13 cellular contexts compared by ENCODE assay signal in the genomic region with DNA sequence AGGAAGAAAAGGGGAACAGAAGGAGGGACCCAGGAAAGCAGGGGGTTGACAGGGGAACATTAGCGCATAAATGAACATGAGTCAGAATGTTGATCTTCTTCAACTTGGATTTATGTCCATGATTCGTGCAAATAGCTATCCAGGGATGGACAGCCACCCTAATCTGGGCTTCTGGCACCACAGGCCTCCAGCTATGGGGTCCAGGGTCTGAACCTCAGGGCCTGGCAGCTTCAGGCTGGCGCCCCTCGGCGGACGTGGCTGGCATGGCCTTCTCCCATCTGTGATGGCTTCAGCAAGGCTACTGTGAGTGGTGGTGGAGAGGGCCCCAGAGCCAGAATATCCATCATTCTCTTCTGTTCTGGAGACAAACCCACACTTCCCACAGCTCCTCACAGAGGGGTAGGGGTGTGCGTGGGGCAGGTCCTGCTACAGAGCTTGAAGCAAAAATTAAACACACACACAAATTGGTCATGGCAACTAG. TPM values are rescaled to one million over a fixed set of nuclear protein-coding genes. Genes with fewer than 3 reads are reported as not detected.
DNase-seq lines count a peak whose midpoint lies in the region; ATAC-seq, FAIRE-seq and TF ChIP-seq lines count a peak whose summit lies in the region.
"Had no signal": no experiment of that assay in that cellular context is flagged by ENCODE, and none has a peak within 500 bp of the region (broad histone marks: within the 10 kb centered on the region; RNA-seq: fewer than 3 reads in every experiment).

No MANE protein-coding gene starts in this region.

- POLR2A ChIA-PET in IMR-90 (lab: Charles Lee; ENCODE audit: unreplicated experiment), result no interaction called here
- POLR2A ChIA-PET in H1 (lab: Charles Lee; ENCODE audit: partially characterized antibody), result interaction anchor here (0.7 to 0.8 kb wide), 2 partner anchors 12 to 1558 kb away, joined by 3 to 4 read pairs; no protein-coding TSS in a partner anchor

- no peak overlapping the region; the same call in 1 of the 2 replicates for H3K18ac ChIP-seq in IMR-90 (ENCODE audit: low read depth, low read length)
- H3K18ac ChIP-seq in H1 (ENCODE audit: extremely low read depth, low read length), result no peak overlapping the region
- H3K18ac ChIP-seq in H9 (ENCODE audit: insufficient read length, low read depth, low read length), result no peak overlapping the region

- no TSS peak for BruUV-seq in IMR-90 (replicated peaks; lab: Mats Ljungman, UMichigan)

- H3K27ac Mint-ChIP-seq in H9, result no peak overlapping the region; a peak in 1 of 7 replicates

- H3K27ac ChIP-seq in IMR-90 (ENCODE audit: insufficient read depth, low read length), result peak overlapping the region; percentile 12; the same call in 1 of the 2 replicates
- no peak overlapping the region for H3K27ac ChIP-seq in H1 (ENCODE audit: low read depth, low read length)
- peak overlapping the region; percentile 80 for H3K27ac ChIP-seq in lower lobe of right lung
- H3K27ac ChIP-seq in suprapubic skin, result peak overlapping the region; percentile 49
- no peak overlapping the region for H3K27ac ChIP-seq in brain microvascular endothelial cell
- no peak overlapping the region for H3K27ac ChIP-seq in H9 (ENCODE audit: insufficient read length, low read depth, low read length)
- H3K27ac ChIP-seq: VCaP had no signal

- no peak overlapping the region for H3K9ac ChIP-seq in IMR-90 (ENCODE audit: low read depth, low read length)
- no peak overlapping the region for H3K9ac ChIP-seq in H1 (replicated peaks in 1 of 4; ENCODE audit: extremely low read depth in 1 of 4, low read depth in 3 of 4, low read length in 3 of 4)
- H3K9ac ChIP-seq in H9 (ENCODE audit: extremely low read depth, insufficient read length, low read length), result no peak overlapping the region

- H4K91ac ChIP-seq in IMR-90 (ENCODE audit: insufficient read depth, low read depth, low read length) (no peak overlapping the region), H1 (replicated peaks; ENCODE audit: insufficient read length, low read length) (no peak overlapping the region), H9 (ENCODE audit: insufficient read length, low read depth, low read length) (no peak overlapping the region)

- WGBS in IMR-90 (ENCODE audit: extremely low coverage in 2 of 2, insufficient read length in 1 of 2), 2 experiments, result 100% methylated on average over 2 of the region's 7 CpGs; no CpG with 5 or more reads in 1 of the 2 experiments
- WGBS in H1 (ENCODE audit: extremely low coverage in 1 of 2, insufficient coverage in 1 of 2, insufficient read length in 1 of 2, insufficient replicate concordance in 2 of 2, low coverage in 1 of 2, low lambda C conversion rate in 2 of 2, missing lambda C conversion rate in 1 of 2), 2 experiments, result 87% methylated on average over 7 of the region's 7 CpGs; no CpG with 5 or more reads in 1 of the 2 experiments
- WGBS in suprapubic skin, result 68% methylated on average over 5 of the region's 7 CpGs
- no CpG with 5 or more reads among the region's 7 CpGs for WGBS in H9 (ENCODE audit: extremely low coverage, insufficient read length, low lambda C conversion rate)

- DNase-seq in IMR-90, result no peak
- no peak for DNase-seq in H1 (ENCODE audit: low read depth in 1 of 2, low spot score in 2 of 2)
- DNase-seq in lower lobe of right lung, result no peak
- no peak for DNase-seq in suprapubic skin (ENCODE audit: low spot score in 2 of 2)
- DNase-seq in DMS53 treated with DMSO at 0.1 percent for 48 hours (lab: John Stamatoyannopoulos, UW; ENCODE audit: unreplicated experiment), result no peak
- DNase-seq in brain microvascular endothelial cell, result no peak
- DNase-seq in NCI-H2227 treated with DMSO at 0.1 percent for 48 hours (lab: John Stamatoyannopoulos, UW), result no peak
- no peak for DNase-seq in H9
- DNase-seq: NCI-H510A, RPMI8226, substantia nigra had no signal

- H2BK5ac ChIP-seq in IMR-90 (ENCODE audit: low read depth, low read length, poor library complexity, severe bottlenecking), result no peak overlapping the region
- no peak overlapping the region for H2BK5ac ChIP-seq in H1 (ENCODE audit: low read depth, low read length)
- no peak overlapping the region for H2BK5ac ChIP-seq in H9 (ENCODE audit: insufficient read length, low read length)

- TF ChIP-seq CTCF in IMR-90 (conservative IDR thresholded peaks at IDR 0.05; ENCODE audit: low read depth, low read length), result no peak
- peak in 2 of 3 experiments; percentile 3 to 38; a peak in 2 of 4 replicates for TF ChIP-seq CTCF in H1 (IDR thresholded peaks at IDR 0.05; ENCODE audit: control extremely low read depth in 1 of 3, insufficient read depth in 1 of 3, low read depth in 1 of 3, low read length in 3 of 3)
- no peak for TF ChIP-seq CTCF in lower lobe of right lung (IDR thresholded peaks at IDR 0.05)
- TF ChIP-seq CTCF in suprapubic skin (IDR thresholded peaks at IDR 0.05), result no peak
- TF ChIP-seq CTCF in brain microvascular endothelial cell (IDR thresholded peaks at IDR 0.05; ENCODE audit: low read depth, low read length, missing control alignments), result no peak
- TF ChIP-seq CTCF in H9 (conservative IDR thresholded peaks at IDR 0.05), result no peak

- H4K20me1 ChIP-seq in IMR-90 (ENCODE audit: insufficient read depth, low read length) (peaks cover 1% of the 10 kb centered on the region), H1 (replicated peaks in 1 of 2; ENCODE audit: control insufficient read depth in 1 of 2, insufficient read depth in 2 of 2, low read length in 2 of 2) (peaks cover 0 to 6% of the 10 kb centered on the region in 2 experiments), H9 (ENCODE audit: control insufficient read depth, insufficient read depth, insufficient read length) (no peaks in the 10 kb centered on the region)

- dilution Hi-C loops in IMR-90 (cut with HindIII; ENCODE audit: low sequenced_read_pairs, unreplicated experiment), result no loop called here

- H3T11ph ChIP-seq in H9 (ENCODE audit: low read length), result no peak overlapping the region

- H2AFZ ChIP-seq in IMR-90 (replicated peaks; ENCODE audit: low read length, poor library complexity) (no peak overlapping the region), H1 (ENCODE audit: low read length) (no peak overlapping the region), H9 (ENCODE audit: low read length) (no peak overlapping the region)

- H3K4ac ChIP-seq in IMR-90 (ENCODE audit: low read depth, low read length) (no peak overlapping the region), H1 (replicated peaks; ENCODE audit: insufficient read length, low read depth, low read length) (no peak overlapping the region), H9 (ENCODE audit: low read depth, low read length) (no peak overlapping the region)

- no peak overlapping the region for H3K56ac ChIP-seq in IMR-90 (ENCODE audit: extremely low read depth, insufficient read depth, low read length)
- H3K56ac ChIP-seq in H1 (replicated peaks; ENCODE audit: insufficient read length, low read depth, low read length), result no peak overlapping the region
- no peak overlapping the region for H3K56ac ChIP-seq in H9 (ENCODE audit: insufficient read length, low read depth, low read length)

- no peaks in the 10 kb centered on the region for H3K9me3 ChIP-seq in IMR-90 (ENCODE audit: control insufficient read depth, insufficient read depth, low read length)
- no peaks in the 10 kb centered on the region for H3K9me3 ChIP-seq in H1 (ENCODE audit: insufficient read depth in 2 of 2, low read depth in 1 of 2, low read length in 1 of 2)
- no peaks in the 10 kb centered on the region for H3K9me3 ChIP-seq in lower lobe of right lung
- no peaks in the 10 kb centered on the region for H3K9me3 ChIP-seq in suprapubic skin
- H3K9me3 ChIP-seq in H9 (ENCODE audit: control insufficient read depth, low read depth, low read length), result no peaks in the 10 kb centered on the region

- peaks cover 33% of the 10 kb centered on the region for H3K9me1 ChIP-seq in IMR-90 (ENCODE audit: insufficient read depth, low read length)

- H3K27me3 Mint-ChIP-seq in H9 (ENCODE audit: low read depth), result no peaks in the 10 kb centered on the region; the same call in 1 of the 2 replicates

- H3K14ac ChIP-seq in IMR-90 (replicated peaks; ENCODE audit: low read depth, low read length) (no peak overlapping the region), H1 (ENCODE audit: insufficient read length) (no peak overlapping the region), H9 (ENCODE audit: insufficient read depth, low read length) (no peak overlapping the region)

- intact Hi-C loops in IMR-90 (cut with micrococcal nuclease), result no loop called here
- intact Hi-C loops in lower lobe of right lung (cut with DNase I), result no loop called here

- no peaks in the 10 kb centered on the region; a peak in 1 of 5 replicates for H3K9me3 Mint-ChIP-seq in H9

- TF ChIP-seq EP300 in H1 (IDR thresholded peaks at IDR 0.05; ENCODE audit: borderline replicate concordance in 1 of 2, low read depth in 2 of 2, low read length in 2 of 2) (no peak), suprapubic skin (IDR thresholded peaks at IDR 0.05) (no peak)

- TF ChIP-seq POLR2A in IMR-90 (IDR thresholded peaks at IDR 0.05; ENCODE audit: low read depth, low read length) (no peak), H1 (IDR thresholded peaks at IDR 0.05; ENCODE audit: control extremely low read depth in 1 of 2, low read depth in 2 of 2, low read length in 2 of 2) (no peak), suprapubic skin (IDR thresholded peaks at IDR 0.05) (no peak)

- H2BK20ac ChIP-seq in IMR-90 (ENCODE audit: low read depth, low read length), result no peak overlapping the region
- no peak overlapping the region for H2BK20ac ChIP-seq in H1 (ENCODE audit: low read length)
- no peak overlapping the region for H2BK20ac ChIP-seq in H9 (ENCODE audit: low read depth, low read length, poor library complexity, severe bottlenecking)

- H4K8ac ChIP-seq in IMR-90 (ENCODE audit: low read depth in 2 of 2, low read length in 2 of 2) (no peak overlapping the region), H1 (ENCODE audit: extremely low read depth, insufficient read depth, low read length) (no peak overlapping the region; the same call in 1 of the 2 replicates), H9 (replicated peaks; ENCODE audit: insufficient read length, low read depth, low read length) (no peak overlapping the region)

- no peaks in the 10 kb centered on the region for H3K23me2 ChIP-seq in H1 (ENCODE audit: low read depth, low read length)
- no peaks in the 10 kb centered on the region for H3K23me2 ChIP-seq in H9 (ENCODE audit: insufficient read length, low read depth, low read length, poor library complexity, severe bottlenecking)

- no peak overlapping the region for H2BK120ac ChIP-seq in IMR-90 (ENCODE audit: low read depth, low read length)
- no peak overlapping the region for H2BK120ac ChIP-seq in H1 (replicated peaks; ENCODE audit: low read depth, low read length)
- H2BK120ac ChIP-seq in H9 (ENCODE audit: low read depth, low read length, poor library complexity, severe bottlenecking), result no peak overlapping the region

- CTCF ChIA-PET in IMR-90 (lab: Yijun Ruan, JAX), result interaction anchor here (0.8 to 1.3 kb wide), 2 partner anchors 9 to 85 kb away, joined by 3 to 4 read pairs; no protein-coding TSS in a partner anchor
- CTCF ChIA-PET in H1 (lab: Charles Lee; ENCODE audit: partially characterized antibody), result interaction anchor here (0.6 to 4.2 kb wide), 10 partner anchors 9 to 121 kb away, joined by 3 to 38 read pairs (median 3); no protein-coding TSS in a partner anchor

- H3K36me3 Mint-ChIP-seq in H9 (ENCODE audit: insufficient read depth in 1 of 3, low read depth in 3 of 3), result peaks cover 2 to 39% (median 21%) of the 10 kb centered on the region in 3 experiments

- H3K4me1 Mint-ChIP-seq in H9, result no peaks in the 10 kb centered on the region

- H2BK15ac ChIP-seq in IMR-90 (ENCODE audit: low read depth, low read length) (no peak overlapping the region), H1 (ENCODE audit: low read length) (no peak overlapping the region), H9 (ENCODE audit: low read depth, low read length) (no peak overlapping the region)

- no peak for FAIRE-seq in H1 (lab: Jason Lieb, UNC)

- H2BK12ac ChIP-seq in H1 (ENCODE audit: low read depth, low read length), result no peak overlapping the region
- no peak overlapping the region for H2BK12ac ChIP-seq in H9 (ENCODE audit: insufficient read length, low read depth, low read length)

- H3K27me3 ChIP-seq in IMR-90 (ENCODE audit: control insufficient read depth, insufficient read depth, low read length) (no peaks in the 10 kb centered on the region), H1 (replicated peaks in 1 of 4; ENCODE audit: control insufficient read depth in 3 of 4, extremely low read depth in 1 of 4, insufficient read depth in 3 of 4, low read length in 3 of 4) (no peaks in the 10 kb centered on the region), lower lobe of right lung (ENCODE audit: low read depth) (no peaks in the 10 kb centered on the region), suprapubic skin (no peaks in the 10 kb centered on the region), brain microvascular endothelial cell (replicated peaks) (no peaks in the 10 kb centered on the region), H9 (ENCODE audit: insufficient read depth, low read length) (no peaks in the 10 kb centered on the region)

- no peak overlapping the region for H3K4me3 Mint-ChIP-seq in H9

- no peak for TF ChIP-seq RAD21 in IMR-90 (IDR thresholded peaks at IDR 0.05; ENCODE audit: low read length)
- no peak; a peak in 1 of 4 replicates for TF ChIP-seq RAD21 in H1 (IDR thresholded peaks at IDR 0.05 in 1 of 2, conservative IDR thresholded peaks at IDR 0.05 in 1 of 2; ENCODE audit: low read depth in 2 of 2, low read length in 2 of 2)

- no peaks in the 10 kb centered on the region for H3K79me2 ChIP-seq in H1 (ENCODE audit: control insufficient read depth in 1 of 2, insufficient read depth in 2 of 2, low read length in 2 of 2)
- no peaks in the 10 kb centered on the region for H3K79me2 ChIP-seq in H9 (ENCODE audit: insufficient read depth, low read length)

- peaks cover 4% of the 10 kb centered on the region; the same call in 1 of the 2 replicates for H3K4me1 ChIP-seq in IMR-90 (ENCODE audit: control insufficient read depth, insufficient read depth, low read length)
- H3K4me1 ChIP-seq in H1 (replicated peaks in 1 of 4; ENCODE audit: control insufficient read depth in 3 of 4, insufficient read depth in 4 of 4, low read length in 3 of 4), result no peaks in the 10 kb centered on the region
- H3K4me1 ChIP-seq in lower lobe of right lung, result peaks cover 60% of the 10 kb centered on the region
- H3K4me1 ChIP-seq in suprapubic skin, result peaks cover 28% of the 10 kb centered on the region
- no peaks in the 10 kb centered on the region for H3K4me1 ChIP-seq in H9 (ENCODE audit: insufficient read depth, low read length)

- H3K23ac ChIP-seq in IMR-90 (ENCODE audit: low read depth, low read length) (no peak overlapping the region), H1 (ENCODE audit: insufficient read length) (no peak overlapping the region), H9 (ENCODE audit: insufficient read length, low read depth, low read length) (no peak overlapping the region)

- H3K4me3 ChIP-seq in IMR-90 (ENCODE audit: insufficient read depth, low read depth, low read length) (no peak overlapping the region), H1 (ENCODE audit: extremely low read depth in 1 of 4, insufficient read depth in 2 of 4, low read depth in 3 of 4, low read length in 4 of 4) (no peak overlapping the region), lower lobe of right lung (no peak overlapping the region), suprapubic skin (no peak overlapping the region), brain microvascular endothelial cell (ENCODE audit: low read depth, low read length) (no peak overlapping the region)
- H3K4me3 ChIP-seq: smooth muscle cell had no signal

- in situ Hi-C loops in IMR-90 (cut with MboI; ENCODE audit: low sequenced_read_pairs) (no loop called here), brain microvascular endothelial cell (cut with HindIII; ENCODE audit: low pct_ligation_motif_present, low sequenced_read_pairs) (no loop called here)

- H3K4me2 ChIP-seq in IMR-90 (ENCODE audit: low read depth, low read length) (no peak overlapping the region), H1 (ENCODE audit: insufficient read depth in 1 of 2, low read depth in 2 of 2, low read length in 2 of 2) (no peak overlapping the region), H9 (ENCODE audit: insufficient read depth, insufficient read length, low read length) (no peak overlapping the region)
- H3K4me2 ChIP-seq: smooth muscle cell had no signal

- peaks cover 59% of the 10 kb centered on the region for H3K36me3 ChIP-seq in IMR-90 (ENCODE audit: control insufficient read depth, insufficient read depth, low read length)
- peaks cover 0 to 7% (median 2%) of the 10 kb centered on the region in 4 experiments; a peak in 3 of 8 replicates for H3K36me3 ChIP-seq in H1 (ENCODE audit: control insufficient read depth in 2 of 4, insufficient read depth in 4 of 4, low read length in 3 of 4)
- peaks cover 95% of the 10 kb centered on the region for H3K36me3 ChIP-seq in lower lobe of right lung
- peaks cover 87% of the 10 kb centered on the region for H3K36me3 ChIP-seq in suprapubic skin
- H3K36me3 ChIP-seq in brain microvascular endothelial cell (replicated peaks), result peaks cover 51% of the 10 kb centered on the region

- no peak overlapping the region; the same call in 1 of the 2 replicates for H4K5ac ChIP-seq in IMR-90 (ENCODE audit: low read depth, low read length)
- no peak overlapping the region for H4K5ac ChIP-seq in H1 (ENCODE audit: insufficient read length, low read depth, low read length)
- H4K5ac ChIP-seq in H9 (ENCODE audit: insufficient read length, low read depth, low read length), result no peak overlapping the region

- H2AK5ac ChIP-seq in IMR-90 (ENCODE audit: low read depth, low read length) (no peak overlapping the region), H1 (ENCODE audit: low read depth, low read length) (no peak overlapping the region), H9 (ENCODE audit: insufficient read length, low read length) (no peak overlapping the region)

- ATAC-seq in IMR-90 (ENCODE audit: low read depth) (no peak; the same call in 1 of the 2 replicates), lower lobe of right lung (peak in 1 of 2 donors; percentile 13)

- H2AK9ac ChIP-seq in IMR-90 (replicated peaks; ENCODE audit: low read depth, low read length, poor library complexity), result no peak overlapping the region

- H3K79me1 ChIP-seq in IMR-90 (ENCODE audit: low read depth in 1 of 2, low read length in 2 of 2) (peaks cover 5 to 14% of the 10 kb centered on the region in 2 experiments; a peak in 2 of 4 replicates), H1 (ENCODE audit: low read depth, low read length) (no peaks in the 10 kb centered on the region; the same call in 1 of the 2 replicates), H9 (ENCODE audit: insufficient read depth, low read depth, low read length, poor library complexity, severe bottlenecking) (no peaks in the 10 kb centered on the region)

RNA-seq across cellular contexts. Expression of gene GPX3, which starts 9.5 kb away (rescaled TPM):
- 0.28 and 0.36 TPM in 2 replicates for total RNA-seq in IMR-90 (2012; rRNA removed)
- 1.0 and 1.3 TPM in 2 replicates for polyA plus RNA-seq in IMR-90 (2012; rRNA removed)
- 0.89 and 1.2 TPM in 2 replicates for polyA plus RNA-seq in IMR-90 (2012; cell fraction: cytosol; rRNA removed)
- polyA plus RNA-seq in IMR-90 (2012; cell fraction: nucleus; rRNA removed; ENCODE audit: low replicate concordance), result 0.37 and 0.38 TPM in 2 replicates
- total RNA-seq in H1 (2021; fragmentation: NEBNext Ultra II Directional; extraction: Animal tissue kit (Norgen Biotek cat#: 25700)), result 26.4 and 27.8 TPM in 2 replicates
- polyA plus RNA-seq in H1 (2011; rRNA removed), result 61.8 and 77.9 TPM in 2 replicates
- 51.3 TPM for polyA plus RNA-seq in H1 (2011; cell fraction: cytosol; rRNA removed)
- polyA plus RNA-seq in H1 (2011; cell fraction: nucleus; rRNA removed), result 29.4 TPM
- polyA plus RNA-seq in H1 (2012, experiment 1 of 2), result 32.8 to 35.7 TPM (median 34.2 TPM) in 4 replicates
- 66.7 TPM for polyA plus RNA-seq in H1 (2012, experiment 2 of 2)
- 35.4 TPM for polyA plus RNA-seq in H1 (2013, experiment 1 of 2)
- polyA plus RNA-seq in H1 (2013, experiment 2 of 2), result 46.3 TPM
- polyA minus RNA-seq in H1 (2011; rRNA and poly(A)+ RNA removed), result 66.9 and 104 TPM in 2 replicates
- 18.0 TPM for polyA minus RNA-seq in H1 (2011; cell fraction: cytosol; rRNA and poly(A)+ RNA removed)
- 23.6 TPM for polyA minus RNA-seq in H1 (2011; cell fraction: nucleus; rRNA and poly(A)+ RNA removed)
- total RNA-seq in lower lobe of right lung, result 855 TPM
- total RNA-seq in suprapubic skin, result 100 to 1,000 TPM; 242 to 601 (median 378) TPM
- total RNA-seq in H9 (2021), result 20.4 and 20.9 TPM in 2 replicates

RNA-seq across cellular contexts. Expression of gene TNIP1, which starts 50.9 kb away (rescaled TPM):
- total RNA-seq in IMR-90 (2012; rRNA removed) (88.0 and 92.8 TPM in 2 replicates), lower lobe of right lung (99.6 TPM), suprapubic skin (10 to 100 TPM; 47.5 to 94.7 (median 70.9) TPM), H9 (2021) (40.8 and 43.7 TPM in 2 replicates)
- polyA plus RNA-seq in IMR-90 (2012; rRNA removed) (63.8 and 67.1 TPM in 2 replicates), H1 (2011; rRNA removed) (14.2 and 19.2 TPM in 2 replicates)
- polyA plus RNA-seq in IMR-90 (2012; cell fraction: cytosol; rRNA removed), result 62.2 and 66.5 TPM in 2 replicates
- 59.0 and 59.6 TPM in 2 replicates for polyA plus RNA-seq in IMR-90 (2012; cell fraction: nucleus; rRNA removed; ENCODE audit: low replicate concordance)
- 31.9 and 33.9 TPM in 2 replicates for total RNA-seq in H1 (2021; fragmentation: NEBNext Ultra II Directional; extraction: Animal tissue kit (Norgen Biotek cat#: 25700))
- polyA plus RNA-seq in H1 (2011; cell fraction: cytosol; rRNA removed), result 23.3 TPM
- 28.8 TPM for polyA plus RNA-seq in H1 (2011; cell fraction: nucleus; rRNA removed)
- polyA plus RNA-seq in H1 (2012, experiment 1 of 2), result 23.3 to 34.6 TPM (median 31.3 TPM) in 4 replicates
- polyA plus RNA-seq in H1 (2012, experiment 2 of 2), result 28.0 TPM
- polyA plus RNA-seq in H1 (2013, experiment 1 of 2), result 15.3 TPM
- polyA plus RNA-seq in H1 (2013, experiment 2 of 2), result 15.4 TPM
- polyA minus RNA-seq in H1 (2011; rRNA and poly(A)+ RNA removed), result 18.7 and 25.1 TPM in 2 replicates
- polyA minus RNA-seq in H1 (2011; cell fraction: cytosol; rRNA and poly(A)+ RNA removed), result 28.8 TPM
- polyA minus RNA-seq in H1 (2011; cell fraction: nucleus; rRNA and poly(A)+ RNA removed), result 28.5 TPM

Comparison
In these comparisons a context has a peak if more than half of its experiments do, and no peak if none do; other contexts are left out.
1. H3K27ac ChIP-seq: peak in IMR-90 (single experiment), lower lobe of right lung (single experiment) and suprapubic skin (single experiment); none in H1 (single experiment), brain microvascular endothelial cell (single experiment) and H9 (single experiment).
2. CTCF ChIP-seq: peak in H1 (2 of 3); none in IMR-90 (single experiment), lower lobe of right lung (single experiment), suprapubic skin (0 of 2), brain microvascular endothelial cell (single experiment) and H9 (single experiment).
3. RNA of gene GPX3, which starts 9.5 kb away (total RNA-seq): 855 TPM in lower lobe of right lung (single experiment), 242 to 601 TPM in suprapubic skin, 26.4 to 27.8 TPM in H1 and 20.4 to 20.9 TPM in H9; 0.28 to 0.36 TPM in IMR-90; every median in the first group is over 10 times any median in the second.